Comparison of ENCODE assay signal across 19 cellular contexts in genomic region chr22:27983361-27983791, GRCh38.
"Had no signal": no experiment of that assay in that cellular context is flagged by ENCODE, and none has a peak within 500 bp of the region (broad histone marks: within the 10 kb centered on the region; RNA-seq: fewer than 3 reads in every experiment).

No MANE protein-coding gene starts in this region.

- H3K27me3 Mint-ChIP-seq: activated CD4-positive, alpha-beta T cell treated with anti-CD3 and anti-CD28 coated beads for 36 hours; activated T-helper 17 cell treated with anti-CD3 and anti-CD28 coated beads, Interleukin-2, amount 50 U/mL, for 72 hours; stimulated activated naive CD8-positive, alpha-beta T cell treated with anti-CD3 and anti-CD28 coated beads, Interleukin-15, Interleukin-2, amounts not matched to agents 100 ng/mL and 50 ng/mL, for 24 hours had no signal

- H3K4me3 ChIP-seq: body of pancreas, left ventricle myocardium inferior, ovary, spleen, suprapubic skin, upper lobe of left lung had no signal

- H3K27me3 ChIP-seq: body of pancreas, ovary, spleen, suprapubic skin, upper lobe of left lung had no signal

- H3K9me3 ChIP-seq: body of pancreas, left ventricle myocardium inferior, ovary, spleen, suprapubic skin, upper lobe of left lung had no signal

- DNase-seq: activated CD4-positive, alpha-beta T cell treated with anti-CD3 and anti-CD28 coated beads for 36 hours; activated CD4-positive, alpha-beta T cell treated with anti-CD3 and anti-CD28 coated beads, Interleukin-2, amount 50 U/mL, for 48 hours; activated naive CD4-positive, alpha-beta T cell treated with anti-CD3 and anti-CD28 coated beads for 36 hours; activated T-cell treated with anti-CD3 and anti-CD28 coated beads, Interleukin-2, amount 50 U/mL, for 1 hour; caudate nucleus; erythroblast; kidney; left ventricle myocardium inferior; spleen; SW 1271; T-helper 2 cell had no signal

- ATAC-seq: activated CD4-positive, alpha-beta T cell treated with anti-CD3 and anti-CD28 coated beads for 36 hours; activated T-helper 17 cell treated with anti-CD3 and anti-CD28 coated beads, Interleukin-2, amount 50 U/mL, for 72 hours; body of pancreas had no signal

- H3K4me1 Mint-ChIP-seq: activated T-helper 17 cell treated with anti-CD3 and anti-CD28 coated beads, Interleukin-2, amount 50 U/mL, for 72 hours; neural crest cell had no signal

- H3K9me3 Mint-ChIP-seq: activated naive CD4-positive, alpha-beta T cell treated with anti-CD3 and anti-CD28 coated beads for 36 hours; activated T-helper 17 cell treated with anti-CD3 and anti-CD28 coated beads, Interleukin-2, amount 50 U/mL, for 72 hours; neural crest cell; stimulated activated naive CD8-positive, alpha-beta T cell treated with anti-CD3 and anti-CD28 coated beads, Interleukin-15, Interleukin-2, amounts not matched to agents 100 ng/mL and 50 ng/mL, for 24 hours had no signal

- H3K27ac Mint-ChIP-seq: activated CD4-positive, alpha-beta T cell treated with anti-CD3 and anti-CD28 coated beads for 36 hours; activated naive CD4-positive, alpha-beta T cell treated with anti-CD3 and anti-CD28 coated beads for 36 hours; activated T-helper 17 cell treated with anti-CD3 and anti-CD28 coated beads, Interleukin-2, amount 50 U/mL, for 72 hours; stimulated activated naive CD8-positive, alpha-beta T cell treated with anti-CD3 and anti-CD28 coated beads, Interleukin-15, Interleukin-2, amounts not matched to agents 100 ng/mL and 50 ng/mL, for 24 hours had no signal

- H3K36me3 ChIP-seq: ovary had no signal

- H3K4me3 Mint-ChIP-seq: activated CD4-positive, alpha-beta T cell treated with anti-CD3 and anti-CD28 coated beads for 36 hours; activated naive CD4-positive, alpha-beta T cell treated with anti-CD3 and anti-CD28 coated beads for 36 hours; activated T-helper 17 cell treated with anti-CD3 and anti-CD28 coated beads, Interleukin-2, amount 50 U/mL, for 72 hours; neural crest cell; stimulated activated naive CD8-positive, alpha-beta T cell treated with anti-CD3 and anti-CD28 coated beads, Interleukin-15, Interleukin-2, amounts not matched to agents 100 ng/mL and 50 ng/mL, for 24 hours had no signal

- H3K27ac ChIP-seq: body of pancreas, left ventricle myocardium inferior, ovary, spleen, suprapubic skin, upper lobe of left lung, VCaP had no signal

- H3K4me1 ChIP-seq: body of pancreas, suprapubic skin had no signal
